In genomic region chr6:89255417-89255816, GRCh38 we compare ENCODE assay signal across 32 cellular contexts. TPM values are rescaled to one million over a fixed set of nuclear protein-coding genes. Genes with fewer than 3 reads are reported as not detected.
"Had no signal": no experiment of that assay in that cellular context is flagged by ENCODE, and none has a peak within 500 bp of the region (broad histone marks: within the 10 kb centered on the region; RNA-seq: fewer than 3 reads in every experiment).

No MANE protein-coding gene starts in this region.

- H3K4me3 ChIP-seq: stomach, suprapubic skin, testis, thoracic aorta, thyroid gland, tibial artery, tibial nerve, transverse colon, upper lobe of left lung, upper lobe of right lung, uterus, vagina had no signal

- H3K36me3 Mint-ChIP-seq: stimulated activated effector memory CD8-positive, alpha-beta T cell treated with anti-CD3 and anti-CD28 coated beads, Interleukin-12 subunit alpha, Interleukin-12 subunit beta, amount 100 ng/mL, for 72 hours; stimulated activated memory B cell treated with anti-CD40 and anti-IgM and Interleukin-4, amounts not matched to agents 10 μg/mL and 1 μg/mL and 100 μg/mL, for 72 hours; stimulated activated naive B cell treated with anti-CD40 and anti-IgM and Interleukin-4, amounts not matched to agents 10 μg/mL and 1 μg/mL and 100 μg/mL, for 72 hours; type B pancreatic cell had no signal

- DNase-seq: stimulated activated CD4-positive, alpha-beta T cell treated with anti-CD3 and anti-CD28 coated beads, Interleukin-2, amount 100 ng/mL, for 48 hours; stimulated activated CD4-positive, alpha-beta T cell treated with anti-CD3 and anti-CD28 coated beads, Interleukin-4, amount 100 ng/mL, for 1 hour; stimulated activated CD4-positive, alpha-beta T cell treated with anti-CD3 and anti-CD28 coated beads, Interleukin-4, amount 100 ng/mL, for 24 hours; stimulated activated CD4-positive, alpha-beta T cell treated with anti-CD3 and anti-CD28 coated beads, Interleukin-4, amount 100 ng/mL, for 4 hours; stimulated activated CD8-positive, alpha-beta memory T cell treated with anti-CD3 and anti-CD28 coated beads, Interleukin-4, amount 100 ng/mL, for 48 hours; stimulated activated naive B cell treated with anti-CD40 and anti-IgM and Interleukin-4, amounts not matched to agents 10 μg/mL and 1 μg/mL and 100 μg/mL, for 72 hours; stimulated activated naive CD4-positive, alpha-beta T cell; stimulated activated naive CD4-positive, alpha-beta T cell treated with Interleukin-2 at 50 U/mL for 16 hours; stimulated activated naive CD8-positive, alpha-beta T cell treated with anti-CD3 and anti-CD28 coated beads, Interleukin-15, amount 100 ng/mL, for 72 hours; stimulated activated naive CD8-positive, alpha-beta T cell treated with anti-CD3 and anti-CD28 coated beads, Interleukin-15, Interleukin-2, amounts not matched to agents 100 U/mL and 50 U/mL, for 24 hours; stomach; substantia nigra; testis; thyroid gland; tibial artery; transverse colon; trophoblast cell; upper lobe of left lung; upper lobe of right lung; uterus had no signal

- H3K9me3 ChIP-seq: stomach, suprapubic skin, testis, thoracic aorta, thyroid gland, tibial artery, tibial nerve, transverse colon, upper lobe of left lung, upper lobe of right lung, uterus, vagina had no signal

- H3K4me1 Mint-ChIP-seq: stimulated activated effector memory CD8-positive, alpha-beta T cell treated with anti-CD3 and anti-CD28 coated beads, Interleukin-12 subunit alpha, Interleukin-12 subunit beta, amount 100 ng/mL, for 72 hours; stimulated activated naive CD8-positive, alpha-beta T cell treated with anti-CD3 and anti-CD28 coated beads, Interleukin-15, amount 100 ng/mL, for 72 hours had no signal

- H3K4me1 ChIP-seq: suprapubic skin, testis, thyroid gland, tibial artery, tibial nerve, upper lobe of left lung, upper lobe of right lung, uterus, vagina had no signal

- H3K9me3 Mint-ChIP-seq: stimulated activated effector memory CD8-positive, alpha-beta T cell treated with anti-CD3 and anti-CD28 coated beads, Interleukin-12 subunit alpha, Interleukin-12 subunit beta, amount 100 ng/mL, for 72 hours; stimulated activated memory B cell treated with anti-CD40 and anti-IgM and Interleukin-4, amounts not matched to agents 10 μg/mL and 1 μg/mL and 100 μg/mL, for 72 hours; stimulated activated naive B cell treated with anti-CD40 and anti-IgM and Interleukin-4, amounts not matched to agents 10 μg/mL and 1 μg/mL and 100 μg/mL, for 72 hours; stimulated activated naive CD8-positive, alpha-beta T cell treated with anti-CD3 and anti-CD28 coated beads, Interleukin-15, amount 100 ng/mL, for 72 hours; stimulated activated naive CD8-positive, alpha-beta T cell treated with anti-CD3 and anti-CD28 coated beads, Interleukin-15, Interleukin-2, amounts not matched to agents 100 ng/mL and 50 ng/mL, for 24 hours; type B pancreatic cell had no signal

- H3K27me3 Mint-ChIP-seq: stimulated activated memory B cell treated with anti-CD40 and anti-IgM and Interleukin-4, amounts not matched to agents 10 μg/mL and 1 μg/mL and 100 μg/mL, for 72 hours; stimulated activated naive B cell treated with anti-CD40 and anti-IgM and Interleukin-4, amounts not matched to agents 10 μg/mL and 1 μg/mL and 100 μg/mL, for 72 hours; stimulated activated naive CD8-positive, alpha-beta T cell treated with anti-CD3 and anti-CD28 coated beads, Interleukin-15, amount 100 ng/mL, for 72 hours; stimulated activated naive CD8-positive, alpha-beta T cell treated with anti-CD3 and anti-CD28 coated beads, Interleukin-15, Interleukin-2, amounts not matched to agents 100 ng/mL and 50 ng/mL, for 24 hours had no signal

- H3K27me3 ChIP-seq: stomach, suprapubic skin, testis, thyroid gland, tibial artery, tibial nerve, transverse colon, upper lobe of left lung, upper lobe of right lung, uterus, vagina had no signal

- H3K36me3 ChIP-seq: stomach, suprapubic skin, thoracic aorta, thyroid gland, tibial artery, tibial nerve, transverse colon, upper lobe of left lung, upper lobe of right lung, uterus, vagina had no signal

- ATAC-seq: stimulated activated effector memory CD8-positive, alpha-beta T cell treated with anti-CD3 and anti-CD28 coated beads, Interleukin-12 subunit alpha, Interleukin-12 subunit beta, amount 100 ng/mL, for 72 hours; stimulated activated memory B cell treated with anti-CD40 and anti-IgM and Interleukin-4, amounts not matched to agents 10 μg/mL and 1 μg/mL and 100 μg/mL, for 72 hours; stimulated activated naive B cell treated with anti-CD40 and anti-IgM and Interleukin-4, amounts not matched to agents 10 μg/mL and 1 μg/mL and 100 μg/mL, for 72 hours; stimulated activated naive CD8-positive, alpha-beta T cell treated with anti-CD3 and anti-CD28 coated beads, Interleukin-15, amount 100 ng/mL, for 72 hours; stimulated activated naive CD8-positive, alpha-beta T cell treated with anti-CD3 and anti-CD28 coated beads, Interleukin-15, Interleukin-2, amounts not matched to agents 100 U/mL and 50 U/mL, for 24 hours; upper lobe of right lung had no signal

- H3K27ac ChIP-seq: stomach, suprapubic skin, testis, thoracic aorta, thyroid gland, tibial artery, tibial nerve, transverse colon, upper lobe of left lung, upper lobe of right lung, uterus, vagina had no signal

- H3K27ac Mint-ChIP-seq: stimulated activated effector memory CD8-positive, alpha-beta T cell treated with anti-CD3 and anti-CD28 coated beads, Interleukin-12 subunit alpha, Interleukin-12 subunit beta, amount 100 ng/mL, for 72 hours; stimulated activated memory B cell treated with anti-CD40 and anti-IgM and Interleukin-4, amounts not matched to agents 10 μg/mL and 1 μg/mL and 100 μg/mL, for 72 hours; stimulated activated naive B cell treated with anti-CD40 and anti-IgM and Interleukin-4, amounts not matched to agents 10 μg/mL and 1 μg/mL and 100 μg/mL, for 72 hours; stimulated activated naive CD8-positive, alpha-beta T cell treated with anti-CD3 and anti-CD28 coated beads, Interleukin-15, amount 100 ng/mL, for 72 hours; stimulated activated naive CD8-positive, alpha-beta T cell treated with anti-CD3 and anti-CD28 coated beads, Interleukin-15, Interleukin-2, amounts not matched to agents 100 ng/mL and 50 ng/mL, for 24 hours; type B pancreatic cell had no signal

- H3K4me3 Mint-ChIP-seq: stimulated activated effector memory CD8-positive, alpha-beta T cell treated with anti-CD3 and anti-CD28 coated beads, Interleukin-12 subunit alpha, Interleukin-12 subunit beta, amount 100 ng/mL, for 72 hours; stimulated activated memory B cell treated with anti-CD40 and anti-IgM and Interleukin-4, amounts not matched to agents 10 μg/mL and 1 μg/mL and 100 μg/mL, for 72 hours; stimulated activated naive B cell treated with anti-CD40 and anti-IgM and Interleukin-4, amounts not matched to agents 10 μg/mL and 1 μg/mL and 100 μg/mL, for 72 hours; stimulated activated naive CD8-positive, alpha-beta T cell treated with anti-CD3 and anti-CD28 coated beads, Interleukin-15, amount 100 ng/mL, for 72 hours; stimulated activated naive CD8-positive, alpha-beta T cell treated with anti-CD3 and anti-CD28 coated beads, Interleukin-15, Interleukin-2, amounts not matched to agents 100 ng/mL and 50 ng/mL, for 24 hours; type B pancreatic cell had no signal

RNA-seq across cellular contexts. Expression of gene GABRR1, which starts 38.3 kb away (rescaled TPM):
- total RNA-seq: subcutaneous adipose tissue, temporal lobe, thyroid gland, tibial nerve, upper lobe of left lung, upper lobe of right lung, ureter, urinary bladder, vagina had no signal
